8 cellular contexts compared by ENCODE assay signal in genomic region chr6:118776607-118777549, GRCh38.
DNase-seq lines count a peak whose midpoint lies in the region; ATAC-seq and TF ChIP-seq lines count a peak whose summit lies in the region.

No MANE protein-coding gene starts in this region.

- no peaks in the 10 kb centered on the region for H3K9me3 ChIP-seq in gastroesophageal sphincter

- DNase-seq in Daoy (ENCODE audit: low read depth) (peak; percentile 62), LoVo (ENCODE audit: low spot score) (peak; percentile 60), SHP77 (lab: John Stamatoyannopoulos, UW) (peak; percentile 63 to 68), progenitor cell of endocrine pancreas (ENCODE audit: low spot score, unreplicated experiment) (no peak)
- peak; percentile 68 for DNase-seq in activated naive CD4-positive, alpha-beta T cell treated with Interleukin-2 at 50 U/mL for 16 hours

- TF ChIP-seq CTCF in gastroesophageal sphincter (IDR thresholded peaks at IDR 0.05): peak; percentile 40 to 76 (median 68)
- TF ChIP-seq CTCF in progenitor cell of endocrine pancreas (IDR thresholded peaks at IDR 0.05; ENCODE audit: unreplicated experiment): peak; percentile 73

- H3K36me3 ChIP-seq in gastroesophageal sphincter: no peaks in the 10 kb centered on the region

- no peak for TF ChIP-seq EP300 in gastroesophageal sphincter (IDR thresholded peaks at IDR 0.05)

- H3K27me3 ChIP-seq in gastroesophageal sphincter: no peaks in the 10 kb centered on the region

- no peak overlapping the region for H3K27ac ChIP-seq in gastroesophageal sphincter

- no peaks in the 10 kb centered on the region for H3K4me1 Mint-ChIP-seq in progenitor cell of endocrine pancreas (ENCODE audit: low read depth)

- peaks cover 0 to 10% (median 0%) of the 10 kb centered on the region in 3 donors for H3K4me1 ChIP-seq in gastroesophageal sphincter

- TF ChIP-seq POLR2A in gastroesophageal sphincter (IDR thresholded peaks at IDR 0.05): no peak

- no peaks in the 10 kb centered on the region for H3K9me3 Mint-ChIP-seq in progenitor cell of endocrine pancreas (ENCODE audit: low read depth)

- H3K27me3 Mint-ChIP-seq in progenitor cell of endocrine pancreas: no peaks in the 10 kb centered on the region

- no peaks in the 10 kb centered on the region for H3K36me3 Mint-ChIP-seq in progenitor cell of endocrine pancreas (ENCODE audit: insufficient read depth)

- no peak overlapping the region for H3K4me3 ChIP-seq in gastroesophageal sphincter

- ATAC-seq in GM21723 (IDR thresholded peaks at IDR 0.05; ENCODE audit: unreplicated experiment): peak; percentile 89
- ATAC-seq in gastroesophageal sphincter: peak; percentile 36
- ATAC-seq in HG03045 (IDR thresholded peaks at IDR 0.05; ENCODE audit: unreplicated experiment): no peak

- no peak overlapping the region for H3K4me3 Mint-ChIP-seq in progenitor cell of endocrine pancreas (ENCODE audit: low read depth)

- no peak overlapping the region for H3K27ac Mint-ChIP-seq in progenitor cell of endocrine pancreas

- 48 to 71% methylated on average over 5 of the region's 5 CpGs for WGBS in gastroesophageal sphincter (ENCODE audit: low coverage in 1 of 2), 2 donors
